In the genomic region with DNA sequence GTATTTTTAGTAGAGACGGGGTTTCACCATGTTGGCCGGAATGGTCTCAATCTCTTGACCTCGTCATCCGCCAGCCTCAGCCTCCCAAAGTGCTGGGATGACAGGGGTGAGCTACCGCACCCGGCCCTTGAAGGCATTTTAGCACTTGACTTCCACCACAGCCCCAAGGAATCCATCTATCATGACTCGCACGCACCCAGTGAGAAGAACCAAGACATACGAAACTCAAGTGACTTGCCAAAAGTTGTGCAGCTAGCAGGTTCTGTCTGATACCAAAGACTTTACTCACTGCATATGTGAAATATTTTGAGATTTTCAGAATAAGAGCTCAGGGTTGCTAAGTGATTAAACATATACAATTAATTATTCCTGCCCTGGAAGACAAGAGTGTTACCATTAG, we compare ENCODE assay signal across 1 cellular context.
TF ChIP-seq lines count a peak whose summit lies in the region.

No MANE protein-coding gene starts in this region.

TF ChIP-seq in HepG2, 621 proteins besides CTCF, POLR2A, EP300 and RAD21:
- TF ChIP-seq, protein P1, sequence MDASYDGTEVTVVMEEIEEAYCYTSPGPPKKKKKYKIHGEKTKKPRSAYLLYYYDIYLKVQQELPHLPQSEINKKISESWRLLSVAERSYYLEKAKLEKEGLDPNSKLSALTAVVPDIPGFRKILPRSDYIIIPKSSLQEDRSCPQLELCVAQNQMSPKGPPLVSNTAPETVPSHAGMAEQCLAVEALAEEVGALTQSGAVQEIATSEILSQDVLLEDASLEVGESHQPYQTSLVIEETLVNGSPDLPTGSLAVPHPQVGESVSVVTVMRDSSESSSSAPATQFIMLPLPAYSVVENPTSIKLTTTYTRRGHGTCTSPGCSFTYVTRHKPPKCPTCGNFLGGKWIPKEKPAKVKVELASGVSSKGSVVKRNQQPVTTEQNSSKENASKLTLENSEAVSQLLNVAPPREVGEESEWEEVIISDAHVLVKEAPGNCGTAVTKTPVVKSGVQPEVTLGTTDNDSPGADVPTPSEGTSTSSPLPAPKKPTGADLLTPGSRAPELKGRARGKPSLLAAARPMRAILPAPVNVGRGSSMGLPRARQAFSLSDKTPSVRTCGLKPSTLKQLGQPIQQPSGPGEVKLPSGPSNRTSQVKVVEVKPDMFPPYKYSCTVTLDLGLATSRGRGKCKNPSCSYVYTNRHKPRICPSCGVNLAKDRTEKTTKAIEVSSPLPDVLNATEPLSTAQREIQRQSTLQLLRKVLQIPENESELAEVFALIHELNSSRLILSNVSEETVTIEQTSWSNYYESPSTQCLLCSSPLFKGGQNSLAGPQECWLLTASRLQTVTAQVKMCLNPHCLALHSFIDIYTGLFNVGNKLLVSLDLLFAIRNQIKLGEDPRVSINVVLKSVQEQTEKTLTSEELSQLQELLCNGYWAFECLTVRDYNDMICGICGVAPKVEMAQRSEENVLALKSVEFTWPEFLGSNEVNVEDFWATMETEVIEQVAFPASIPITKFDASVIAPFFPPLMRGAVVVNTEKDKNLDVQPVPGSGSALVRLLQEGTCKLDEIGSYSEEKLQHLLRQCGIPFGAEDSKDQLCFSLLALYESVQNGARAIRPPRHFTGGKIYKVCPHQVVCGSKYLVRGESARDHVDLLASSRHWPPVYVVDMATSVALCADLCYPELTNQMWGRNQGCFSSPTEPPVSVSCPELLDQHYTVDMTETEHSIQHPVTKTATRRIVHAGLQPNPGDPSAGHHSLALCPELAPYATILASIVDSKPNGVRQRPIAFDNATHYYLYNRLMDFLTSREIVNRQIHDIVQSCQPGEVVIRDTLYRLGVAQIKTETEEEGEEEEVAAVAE (CRISPR knock-in tag; IDR thresholded peaks at IDR 0.05; ENCODE audit: borderline replicate concordance) = no peak
- no peak for TF ChIP-seq SIN3A (IDR thresholded peaks at IDR 0.05; ENCODE audit: borderline replicate concordance, low read depth, low read length)
